In the genomic region with DNA sequence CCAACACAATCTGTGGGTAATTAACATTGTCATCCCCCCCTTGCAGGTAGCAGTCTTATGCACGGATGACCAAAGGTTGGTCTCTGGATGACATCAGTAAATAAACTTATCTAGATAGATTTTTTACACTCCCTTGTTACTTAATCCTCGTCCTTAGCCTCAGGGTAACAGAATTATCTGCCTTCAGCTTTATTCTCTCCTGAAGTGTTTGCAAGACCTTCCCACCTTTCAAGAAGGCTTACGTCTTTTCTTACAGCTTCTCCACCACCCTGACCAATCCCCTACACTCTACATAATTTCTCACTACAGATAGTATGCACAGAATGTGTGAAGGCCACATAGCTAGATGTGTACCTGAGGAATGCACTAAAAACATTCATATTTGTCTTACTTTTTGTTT, we compare ENCODE assay signal across 31 cellular contexts.
"Had no signal": no experiment of that assay in that cellular context is flagged by ENCODE, and none has a peak within 500 bp of the region (broad histone marks: within the 10 kb centered on the region; RNA-seq: fewer than 3 reads in every experiment).

No MANE protein-coding gene starts in this region.

- H3K4me3 ChIP-seq: ascending aorta, cardiac muscle cell, SJCRH30, SK-N-MC had no signal

- H3K9me3 ChIP-seq: ascending aorta, SJCRH30 had no signal

- H3K36me3 ChIP-seq: ascending aorta, cardiac muscle cell, SJCRH30, WERI-Rb-1 had no signal

- H3K4me3 Mint-ChIP-seq: activated CD4-positive, alpha-beta memory T cell treated with anti-CD3 and anti-CD28 coated beads, Interleukin-2, amount 10 ng/mL, durations not matched to agents 7 days and 5 days; activated CD8-positive, alpha-beta memory T cell treated with anti-CD3 and anti-CD28 coated beads, Interleukin-2, amount 10 ng/mL, durations not matched to agents 7 days and 5 days; activated naive CD4-positive, alpha-beta T cell treated with anti-CD3 and anti-CD28 coated beads, Interleukin-2, amount 10 ng/mL, durations not matched to agents 7 days and 5 days; activated naive CD8-positive, alpha-beta T cell; central memory CD8-positive, alpha-beta T cell had no signal

- H3K36me3 Mint-ChIP-seq: activated CD8-positive, alpha-beta memory T cell treated with anti-CD3 and anti-CD28 coated beads, Interleukin-2, amount 10 ng/mL, durations not matched to agents 7 days and 5 days; activated naive CD4-positive, alpha-beta T cell treated with anti-CD3 and anti-CD28 coated beads, Interleukin-2, amount 10 ng/mL, durations not matched to agents 7 days and 5 days; activated naive CD8-positive, alpha-beta T cell had no signal

- H3K27ac Mint-ChIP-seq: activated CD4-positive, alpha-beta memory T cell treated with anti-CD3 and anti-CD28 coated beads, Interleukin-2, amount 10 ng/mL, durations not matched to agents 7 days and 5 days; activated CD8-positive, alpha-beta memory T cell treated with anti-CD3 and anti-CD28 coated beads, Interleukin-2, amount 10 ng/mL, durations not matched to agents 7 days and 5 days; activated naive CD4-positive, alpha-beta T cell treated with anti-CD3 and anti-CD28 coated beads, Interleukin-2, amount 10 ng/mL, durations not matched to agents 7 days and 5 days; activated naive CD8-positive, alpha-beta T cell had no signal

- H3K27ac ChIP-seq: ascending aorta, cardiac muscle cell, SJCRH30, SK-N-MC, WERI-Rb-1 had no signal

- H3K27me3 ChIP-seq: ascending aorta, cardiac muscle cell, SJCRH30 had no signal

- H3K4me1 ChIP-seq: ascending aorta, SJCRH30 had no signal

- H3K4me1 Mint-ChIP-seq: activated CD4-positive, alpha-beta memory T cell treated with anti-CD3 and anti-CD28 coated beads, Interleukin-2, amount 10 ng/mL, durations not matched to agents 7 days and 5 days; activated CD8-positive, alpha-beta memory T cell treated with anti-CD3 and anti-CD28 coated beads, Interleukin-2, amount 10 ng/mL, durations not matched to agents 7 days and 5 days; activated naive CD4-positive, alpha-beta T cell treated with anti-CD3 and anti-CD28 coated beads, Interleukin-2, amount 10 ng/mL, durations not matched to agents 7 days and 5 days; central memory CD8-positive, alpha-beta T cell had no signal

- DNase-seq: activated CD4-positive, alpha-beta memory T cell treated with anti-CD3 and anti-CD28 coated beads, Interleukin-2, amount 10 ng/mL, durations not matched to agents 7 days and 5 days; activated CD4-positive, alpha-beta T cell treated with anti-CD3 and anti-CD28 coated beads for 1 hour; activated CD4-positive, alpha-beta T cell treated with anti-CD3 and anti-CD28 coated beads for 48 hours; activated CD4-positive, CD25-positive, alpha-beta regulatory T cell; activated CD8-positive, alpha-beta memory T cell treated with anti-CD3 and anti-CD28 coated beads for 24 hours; activated CD8-positive, alpha-beta memory T cell treated with anti-CD3 and anti-CD28 coated beads, Interleukin-2, amount 10 ng/mL, durations not matched to agents 7 days and 5 days; activated CD8-positive, alpha-beta memory T cell treated with anti-CD3 and anti-CD28 coated beads, Interleukin-2, amount 50 U/mL, for 48 hours; activated effector memory CD4-positive, alpha-beta T cell treated with Interleukin-2 at 50 U/mL for 16 hours; activated naive CD4-positive, alpha-beta T cell treated with anti-CD3 and anti-CD28 coated beads, Interleukin-2, amount 10 ng/mL, durations not matched to agents 7 days and 5 days; activated T-cell treated with anti-CD3 and anti-CD28 coated beads, Interleukin-2, amount 50 U/mL, for 48 hours; amniotic stem cell; NCI-H1092 treated with DMSO at 0.1 percent for 48 hours; NCI-H1417; NCI-H146; NCI-H187; NCI-H2029 treated with DMSO at 0.1 percent for 48 hours; NCI-H2107; NCI-H2171 treated with DMSO at 0.1 percent for 48 hours; NCI-H226; NCI-H446 treated with DMSO at 0.1 percent for 48 hours; NCI-H524; SHP77; SJCRH30; T1000; WERI-Rb-1 had no signal

- ATAC-seq: activated CD8-positive, alpha-beta memory T cell treated with anti-CD3 and anti-CD28 coated beads, Interleukin-2, amount 10 ng/mL, durations not matched to agents 7 days and 5 days; Panc1 had no signal

- H3K27me3 Mint-ChIP-seq: activated CD4-positive, alpha-beta memory T cell treated with anti-CD3 and anti-CD28 coated beads, Interleukin-2, amount 10 ng/mL, durations not matched to agents 7 days and 5 days; activated CD8-positive, alpha-beta memory T cell treated with anti-CD3 and anti-CD28 coated beads, Interleukin-2, amount 10 ng/mL, durations not matched to agents 7 days and 5 days; activated naive CD4-positive, alpha-beta T cell treated with anti-CD3 and anti-CD28 coated beads, Interleukin-2, amount 10 ng/mL, durations not matched to agents 7 days and 5 days; activated naive CD8-positive, alpha-beta T cell; central memory CD8-positive, alpha-beta T cell had no signal
